Comparison of ENCODE assay signal across 8 cellular contexts in genomic region chr4:76420901-76421581, GRCh38. TPM values are rescaled to one million over a fixed set of nuclear protein-coding genes. Genes with fewer than 3 reads are reported as not detected.
A peak's percentile ranks its signal among the peaks of the same experiment; 100 is the strongest.
DNase-seq lines count a peak whose midpoint lies in the region; ATAC-seq, FAIRE-seq and TF ChIP-seq lines count a peak whose summit lies in the region.

Gene CCDC158, minus strand, starts transcription at chr4:76421141. Its CDS starts 17,934 bp downstream, at chr4:76403207.

- no peaks in the 10 kb centered on the region for H3K27me3 ChIP-seq in astrocyte (ENCODE audit: insufficient read depth, low read length)
- no peaks in the 10 kb centered on the region for H3K27me3 ChIP-seq in thyroid gland

- H3K4me3 ChIP-seq in astrocyte (ENCODE audit: insufficient read depth, low read depth, low read length), result peak within 1 kb of the TSS; percentile 52
- H3K4me3 ChIP-seq in thyroid gland (replicated peaks in 1 of 3), result peak within 1 kb of the TSS; percentile 22 to 58 (median 38)

- no peaks in the 10 kb centered on the region for H3K79me2 ChIP-seq in astrocyte (ENCODE audit: insufficient read depth, low read length)

- no peaks in the 10 kb centered on the region for H3K4me1 ChIP-seq in astrocyte (ENCODE audit: insufficient read depth, low read length)
- peaks cover 3 to 5% of the 10 kb centered on the region in 2 donors for H3K4me1 ChIP-seq in thyroid gland

- no peaks in the 10 kb centered on the region for H3K36me3 ChIP-seq in astrocyte (ENCODE audit: insufficient read depth, low read length)
- H3K36me3 ChIP-seq in thyroid gland, result no peaks in the 10 kb centered on the region

- H3K27ac ChIP-seq in astrocyte (ENCODE audit: low read depth, low read length) (no peak within 1 kb of the TSS), thyroid gland (peak within 1 kb of the TSS in 2 of 3 donors; percentile 33 to 39)

- peaks cover 3% of the 10 kb centered on the region for H3K4me1 Mint-ChIP-seq in activated CD4-positive, alpha-beta T cell treated with anti-CD3 and anti-CD28 coated beads, Interleukin-2, amount 10 ng/mL, durations not matched to agents 24 days and 14 days
- peaks cover 3% of the 10 kb centered on the region for H3K4me1 Mint-ChIP-seq in astrocyte (ENCODE audit: low read depth, unreplicated experiment)

- peak; percentile 62 for DNase-seq in activated CD4-positive, alpha-beta T cell treated with anti-CD3 and anti-CD28 coated beads, Interleukin-2, amount 10 ng/mL, durations not matched to agents 24 days and 14 days
- DNase-seq in activated CD4-positive, alpha-beta T cell treated with anti-CD3 and anti-CD28 coated beads for 4 hours, result no peak
- DNase-seq in astrocyte (ENCODE audit: low read depth), result no peak
- peak; percentile 71 for DNase-seq in left kidney (ENCODE audit: low read depth, low spot score)
- DNase-seq in thyroid gland, result peak; percentile 34 to 47
- no peak for DNase-seq in GM19239 (ENCODE audit: insufficient read length, low spot score)

- peak within 1 kb of the TSS; percentile 59 for H3K4me3 Mint-ChIP-seq in activated CD4-positive, alpha-beta T cell treated with anti-CD3 and anti-CD28 coated beads, Interleukin-2, amount 10 ng/mL, durations not matched to agents 24 days and 14 days
- H3K4me3 Mint-ChIP-seq in astrocyte (ENCODE audit: unreplicated experiment), result no peak within 1 kb of the TSS

- H4K20me1 ChIP-seq in astrocyte (ENCODE audit: insufficient read depth, low read length), result no peaks in the 10 kb centered on the region

- no peaks in the 10 kb centered on the region for H3K36me3 Mint-ChIP-seq in activated CD4-positive, alpha-beta T cell treated with anti-CD3 and anti-CD28 coated beads, Interleukin-2, amount 10 ng/mL, durations not matched to agents 24 days and 14 days (ENCODE audit: low read depth)
- H3K36me3 Mint-ChIP-seq in astrocyte (ENCODE audit: low read depth, unreplicated experiment), result no peaks in the 10 kb centered on the region

- peak in 1 of 2 donors; percentile 43 for TF ChIP-seq POLR2A in thyroid gland (IDR thresholded peaks at IDR 0.05)
- no peak for TF ChIP-seq POLR2A in GM18505 (IDR thresholded peaks at IDR 0.05; ENCODE audit: borderline replicate concordance, extremely low read depth, insufficient read depth, insufficient read length)

- H2AFZ ChIP-seq in astrocyte (ENCODE audit: low read depth, low read length), result peak within 1 kb of the TSS; percentile 78

- no peak within 1 kb of the TSS for H3K27ac Mint-ChIP-seq in activated CD4-positive, alpha-beta T cell treated with anti-CD3 and anti-CD28 coated beads, Interleukin-2, amount 10 ng/mL, durations not matched to agents 24 days and 14 days
- H3K27ac Mint-ChIP-seq in astrocyte (ENCODE audit: unreplicated experiment), result no peak within 1 kb of the TSS

- no peak for FAIRE-seq in astrocyte (lab: Jason Lieb, UNC)
- FAIRE-seq in GM19239 (lab: Jason Lieb, UNC), result no peak

- intact Hi-C loops in activated CD4-positive, alpha-beta T cell treated with anti-CD3 and anti-CD28 coated beads, Interleukin-2, amount 10 ng/mL, durations not matched to agents 24 days and 14 days (cut with micrococcal nuclease), result no loop called here
- intact Hi-C loops in thyroid gland (cut with DNase I), result no loop called here

- TF ChIP-seq CTCF in astrocyte (IDR thresholded peaks at IDR 0.05; ENCODE audit: insufficient read depth, low read depth, low read length), result no peak
- peak in 1 of 6 experiments; percentile 6 for TF ChIP-seq CTCF in thyroid gland (IDR thresholded peaks at IDR 0.05)

- WGBS in thyroid gland, 2 donors, result 8% methylated on average over 28 to 48 of the region's 73 CpGs

- no peaks in the 10 kb centered on the region for H3K9me3 Mint-ChIP-seq in activated CD4-positive, alpha-beta T cell treated with anti-CD3 and anti-CD28 coated beads, Interleukin-2, amount 10 ng/mL, durations not matched to agents 24 days and 14 days
- peaks cover 7% of the 10 kb centered on the region for H3K9me3 Mint-ChIP-seq in astrocyte (ENCODE audit: unreplicated experiment)

- peaks cover 25% of the 10 kb centered on the region for H3K27me3 Mint-ChIP-seq in activated CD4-positive, alpha-beta T cell treated with anti-CD3 and anti-CD28 coated beads, Interleukin-2, amount 10 ng/mL, durations not matched to agents 24 days and 14 days
- no peaks in the 10 kb centered on the region for H3K27me3 Mint-ChIP-seq in astrocyte (ENCODE audit: low read depth, unreplicated experiment)

- H3K4me2 ChIP-seq in astrocyte (ENCODE audit: low read length), result peak within 1 kb of the TSS; percentile 86

- peak within 1 kb of the TSS; percentile 54 for H3K9ac ChIP-seq in astrocyte (ENCODE audit: low read length)

- H3K9me3 ChIP-seq in astrocyte (ENCODE audit: insufficient read depth, low read depth, low read length) (no peaks in the 10 kb centered on the region), thyroid gland (no peaks in the 10 kb centered on the region)

- ATAC-seq in GM18505 (IDR thresholded peaks at IDR 0.05; ENCODE audit: unreplicated experiment) (no peak), GM19397 (IDR thresholded peaks at IDR 0.05; ENCODE audit: unreplicated experiment) (no peak)

RNA-seq across cellular contexts. Expression of gene CCDC158, which starts in this region (rescaled TPM):
- not detected in 2 replicates for total RNA-seq in activated CD4-positive, alpha-beta T cell treated with anti-CD3 and anti-CD28 coated beads, Interleukin-2, amount 10 ng/mL, durations not matched to agents 24 days and 14 days
- total RNA-seq in astrocyte (not detected in 2 replicates), thyroid gland (1 to 10 TPM; 2.0 to 5.8 (median 3.5) TPM)

Comparison
In these comparisons a context has a peak if more than half of its experiments do, and no peak if none do; other contexts are left out.
1. Peak in DNase-seq in activated CD4-positive, alpha-beta T cell treated with anti-CD3 and anti-CD28 coated beads, Interleukin-2, amount 10 ng/mL, durations not matched to agents 24 days and 14 days; RNA of the gene not detected or under 1 TPM.
2. DNase-seq: peak in left kidney (single experiment) and thyroid gland (2 of 2); none in activated CD4-positive, alpha-beta T cell treated with anti-CD3 and anti-CD28 coated beads for 4 hours (0 of 2), astrocyte (single experiment) and GM19239 (single experiment).